In the genomic region with DNA sequence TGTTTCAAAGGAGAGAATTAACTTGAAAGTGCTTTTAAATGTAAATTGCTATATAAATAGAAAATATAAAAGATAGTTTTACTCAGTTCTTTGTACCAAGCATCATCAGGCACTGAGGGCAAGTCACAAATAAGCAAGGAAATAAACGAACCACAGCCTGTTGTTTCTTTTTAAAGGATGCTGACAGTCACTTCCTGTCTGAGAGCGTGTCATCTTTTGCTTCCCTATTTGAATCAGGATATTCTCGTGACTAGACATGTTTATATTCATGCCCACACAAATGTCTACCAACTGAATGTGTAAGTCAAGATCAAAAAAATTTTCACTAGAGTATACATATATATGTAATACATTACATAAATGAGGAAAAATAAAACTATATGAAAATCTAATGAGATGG, we compare ENCODE assay signal across 8 cellular contexts. TPM values are rescaled to one million over a fixed set of nuclear protein-coding genes. Genes with fewer than 3 reads are reported as not detected.
DNase-seq lines count a peak whose midpoint lies in the region; ATAC-seq and TF ChIP-seq lines count a peak whose summit lies in the region.

No MANE protein-coding gene starts in this region.

- H3K36me3 ChIP-seq in heart left ventricle: no peaks in the 10 kb centered on the region
- H3K36me3 ChIP-seq in testis (ENCODE audit: low read depth, missing control alignments): no peaks in the 10 kb centered on the region

- H3K9me3 ChIP-seq in heart left ventricle: no peaks in the 10 kb centered on the region
- H3K9me3 ChIP-seq in testis: no peaks in the 10 kb centered on the region

- H3K27me3 ChIP-seq in heart left ventricle (no peaks in the 10 kb centered on the region), testis (no peaks in the 10 kb centered on the region)

- ATAC-seq in GM21381 (IDR thresholded peaks at IDR 0.05; ENCODE audit: unreplicated experiment): peak; percentile 91
- peak; percentile 88 for ATAC-seq in HG03571 (IDR thresholded peaks at IDR 0.05; ENCODE audit: unreplicated experiment)
- no peak for ATAC-seq in heart left ventricle

- TF ChIP-seq POLR2A in heart left ventricle (IDR thresholded peaks at IDR 0.05) (no peak), testis (IDR thresholded peaks at IDR 0.05) (no peak)

- intact Hi-C loops in heart left ventricle (cut with DNase I) (no loop called here), testis (cut with DNase I; ENCODE audit: low total_unique reads) (no loop called here)

- TF ChIP-seq CTCF in fibroblast of pulmonary artery (IDR thresholded peaks at IDR 0.05; ENCODE audit: low read length, missing control alignments) (no peak), heart left ventricle (IDR thresholded peaks at IDR 0.05) (no peak), testis (IDR thresholded peaks at IDR 0.05) (no peak)

- DNase-seq in EH (ENCODE audit: low read depth): peak; percentile 6
- DNase-seq in fibroblast of pulmonary artery (ENCODE audit: low read depth): peak; percentile 18
- DNase-seq in heart left ventricle: no peak
- no peak for DNase-seq in activated T-cell treated with anti-CD3 and anti-CD28 coated beads for 4 hours
- no peak for DNase-seq in stimulated activated CD4-positive, alpha-beta T cell treated with anti-CD3 and anti-CD28 coated beads, Interleukin-12 subunit alpha, Interleukin-12 subunit beta, amount 100 ng/mL, for 4 hours
- no peak for DNase-seq in testis

- H3K4me1 ChIP-seq in heart left ventricle (peaks cover 0 to 11% (median 0%) of the 10 kb centered on the region in 12 donors), testis (no peaks in the 10 kb centered on the region)

- H3K27ac ChIP-seq in heart left ventricle (peak overlapping the region in 1 of 12 donors; percentile 15), testis (no peak overlapping the region)

- no peak overlapping the region for H3K4me3 ChIP-seq in fibroblast of pulmonary artery (replicated peaks; ENCODE audit: low read depth, low read length)
- no peak overlapping the region for H3K4me3 ChIP-seq in heart left ventricle
- no peak overlapping the region for H3K4me3 ChIP-seq in testis

- WGBS in heart left ventricle, 4 donors: 27 to 40% (median 35%) methylated on average over 3 of the region's 3 CpGs
- WGBS in testis, 2 donors: 54 to 58% methylated on average over 3 of the region's 3 CpGs

RNA-seq across cellular contexts. Expression of gene SLC2A13, which starts 31.4 kb away (rescaled TPM):
- 10 to 100 TPM in 3 of 9 donors, 1 to 10 TPM in 6; 5.8 to 17.6 (median 10.0) TPM for total RNA-seq in heart left ventricle
- polyA plus RNA-seq in heart left ventricle: 1 to 10 TPM; 1.9 to 3.9 TPM
- 10 to 100 TPM; 18.0 to 19.8 TPM for total RNA-seq in testis
- 3.3 TPM for polyA plus RNA-seq in testis (ENCODE audit: insufficient read depth, low read depth, low replicate concordance)

Comparison
In these comparisons a context has a peak if more than half of its experiments do, and no peak if none do; other contexts are left out.
1. DNase-seq: peak in EH (single experiment) and fibroblast of pulmonary artery (single experiment); none in heart left ventricle (0 of 5), activated T-cell treated with anti-CD3 and anti-CD28 coated beads for 4 hours (single experiment), stimulated activated CD4-positive, alpha-beta T cell treated with anti-CD3 and anti-CD28 coated beads, Interleukin-12 subunit alpha, Interleukin-12 subunit beta, amount 100 ng/mL, for 4 hours (single experiment) and testis (single experiment).
2. ATAC-seq: peak in GM21381 (single experiment) and HG03571 (single experiment); none in heart left ventricle (0 of 4).